Comparison of ENCODE assay signal across 8 cellular contexts in genomic region chr5:68406344-68406743, GRCh38.
A peak's percentile ranks its signal among the peaks of the same experiment; 100 is the strongest.
DNase-seq lines count a peak whose midpoint lies in the region; ATAC-seq lines count a peak whose summit lies in the region.

No MANE protein-coding gene starts in this region.

- no peaks in the 10 kb centered on the region for H3K36me3 Mint-ChIP-seq in activated naive CD4-positive, alpha-beta T cell treated with anti-CD3 and anti-CD28 coated beads, Interleukin-2, amount 50 U/mL, for 72 hours
- no peaks in the 10 kb centered on the region for H3K36me3 Mint-ChIP-seq in stimulated activated memory B cell treated with anti-CD40 and anti-IgM and Interleukin-4, amounts not matched to agents 10 μg/mL and 1 μg/mL and 100 μg/mL, for 72 hours

- ATAC-seq in HG02973 (IDR thresholded peaks at IDR 0.05; ENCODE audit: unreplicated experiment) (peak; percentile 36), HG02623 (IDR thresholded peaks at IDR 0.05; ENCODE audit: unreplicated experiment) (no peak)
- ATAC-seq in activated naive CD4-positive, alpha-beta T cell treated with anti-CD3 and anti-CD28 coated beads, Interleukin-2, amount 50 U/mL, for 72 hours = peak; percentile 72 to 90
- no peak for ATAC-seq in stimulated activated memory B cell treated with anti-CD40 and anti-IgM and Interleukin-4, amounts not matched to agents 10 μg/mL and 1 μg/mL and 100 μg/mL, for 72 hours

- no peaks in the 10 kb centered on the region for H3K9me3 Mint-ChIP-seq in activated naive CD4-positive, alpha-beta T cell treated with anti-CD3 and anti-CD28 coated beads, Interleukin-2, amount 50 U/mL, for 72 hours
- H3K9me3 Mint-ChIP-seq in stimulated activated memory B cell treated with anti-CD40 and anti-IgM and Interleukin-4, amounts not matched to agents 10 μg/mL and 1 μg/mL and 100 μg/mL, for 72 hours = no peaks in the 10 kb centered on the region

- DNase-seq in activated CD4-positive, alpha-beta T cell treated with anti-CD3 and anti-CD28 coated beads for 4 hours = peak; percentile 23 to 38
- no peak for DNase-seq in activated CD4-positive, alpha-beta T cell treated with anti-CD3 and anti-CD28 coated beads, Interleukin-2, amount 50 U/mL, for 1 hour
- DNase-seq in activated naive CD4-positive, alpha-beta T cell treated with anti-CD3 and anti-CD28 coated beads, Interleukin-2, amount 50 U/mL, for 72 hours (ENCODE audit: low spot score in 2 of 2) = peak in 1 of 2 donors; percentile 27
- no peak for DNase-seq in dermis blood vessel endothelial cell
- DNase-seq in C1 segment of cervical spinal cord (lab: John Stamatoyannopoulos, UW) = no peak

- peak overlapping the region; percentile 58 to 77 for H3K27ac Mint-ChIP-seq in activated naive CD4-positive, alpha-beta T cell treated with anti-CD3 and anti-CD28 coated beads, Interleukin-2, amount 50 U/mL, for 72 hours
- H3K27ac Mint-ChIP-seq in stimulated activated memory B cell treated with anti-CD40 and anti-IgM and Interleukin-4, amounts not matched to agents 10 μg/mL and 1 μg/mL and 100 μg/mL, for 72 hours = peak overlapping the region; percentile 68

- no peak overlapping the region for H3K4me3 Mint-ChIP-seq in stimulated activated memory B cell treated with anti-CD40 and anti-IgM and Interleukin-4, amounts not matched to agents 10 μg/mL and 1 μg/mL and 100 μg/mL, for 72 hours

- peaks cover 16% of the 10 kb centered on the region for H3K4me1 Mint-ChIP-seq in stimulated activated memory B cell treated with anti-CD40 and anti-IgM and Interleukin-4, amounts not matched to agents 10 μg/mL and 1 μg/mL and 100 μg/mL, for 72 hours

- H3K27me3 Mint-ChIP-seq in stimulated activated memory B cell treated with anti-CD40 and anti-IgM and Interleukin-4, amounts not matched to agents 10 μg/mL and 1 μg/mL and 100 μg/mL, for 72 hours = no peaks in the 10 kb centered on the region

Comparison
In these comparisons a context has a peak if more than half of its experiments do, and no peak if none do; other contexts are left out.
1. DNase-seq: peak in activated CD4-positive, alpha-beta T cell treated with anti-CD3 and anti-CD28 coated beads for 4 hours (2 of 2); none in activated CD4-positive, alpha-beta T cell treated with anti-CD3 and anti-CD28 coated beads, Interleukin-2, amount 50 U/mL, for 1 hour (single experiment), dermis blood vessel endothelial cell (single experiment) and C1 segment of cervical spinal cord (0 of 14).
2. ATAC-seq: peak in HG02973 (single experiment) and activated naive CD4-positive, alpha-beta T cell treated with anti-CD3 and anti-CD28 coated beads, Interleukin-2, amount 50 U/mL, for 72 hours (2 of 2); none in stimulated activated memory B cell treated with anti-CD40 and anti-IgM and Interleukin-4, amounts not matched to agents 10 μg/mL and 1 μg/mL and 100 μg/mL, for 72 hours (single experiment) and HG02623 (single experiment).